ENCODE assay signal across 14 cellular contexts in genomic region chr4:152478456-152479237, GRCh38.
"Had no signal": no experiment of that assay in that cellular context is flagged by ENCODE, and none has a peak within 500 bp of the region (broad histone marks: within the 10 kb centered on the region; RNA-seq: fewer than 3 reads in every experiment).

No MANE protein-coding gene starts in this region.

- H3K4me3 ChIP-seq: ascending aorta, coronary artery, tibial nerve, uterus had no signal

- H3K27me3 Mint-ChIP-seq: activated T-helper 17 cell treated with anti-CD3 and anti-CD28 coated beads, Interleukin-2, amount 50 U/mL, for 72 hours; naive thymus-derived CD8-positive, alpha-beta T cell had no signal

- H3K4me1 ChIP-seq: uterus had no signal

- H3K9me3 Mint-ChIP-seq: activated T-helper 17 cell treated with anti-CD3 and anti-CD28 coated beads, Interleukin-2, amount 50 U/mL, for 72 hours had no signal

- H3K27me3 ChIP-seq: ascending aorta, neutrophil, tibial nerve, uterus had no signal

- H3K36me3 ChIP-seq: ascending aorta, neutrophil, tibial nerve, uterus had no signal

- H3K9me3 ChIP-seq: ascending aorta, neutrophil, tibial nerve, uterus had no signal

- ATAC-seq: activated T-helper 17 cell treated with anti-CD3 and anti-CD28 coated beads, Interleukin-2, amount 50 U/mL, for 72 hours; naive thymus-derived CD8-positive, alpha-beta T cell had no signal

- H3K4me3 Mint-ChIP-seq: activated naive CD4-positive, alpha-beta T cell treated with anti-CD3 and anti-CD28 coated beads for 36 hours; activated T-helper 17 cell treated with anti-CD3 and anti-CD28 coated beads, Interleukin-2, amount 50 U/mL, for 72 hours; naive thymus-derived CD8-positive, alpha-beta T cell had no signal

- H3K27ac Mint-ChIP-seq: activated naive CD4-positive, alpha-beta T cell treated with anti-CD3 and anti-CD28 coated beads for 36 hours; activated T-helper 17 cell treated with anti-CD3 and anti-CD28 coated beads, Interleukin-2, amount 50 U/mL, for 72 hours; naive thymus-derived CD8-positive, alpha-beta T cell had no signal

- H3K27ac ChIP-seq: ascending aorta, coronary artery, neutrophil, tibial nerve, uterus had no signal

- DNase-seq: activated CD4-positive, CD25-positive, alpha-beta regulatory T cell treated with anti-CD3 and anti-CD28 coated beads, Interleukin-2, amount 50 U/mL, for 72 hours; activated naive CD4-positive, alpha-beta T cell treated with anti-CD3 and anti-CD28 coated beads for 36 hours; activated T-cell treated with anti-CD3 and anti-CD28 coated beads for 4 hours; naive thymus-derived CD8-positive, alpha-beta T cell; posterior cingulate gyrus; small intestine; stimulated activated CD4-positive, alpha-beta T cell treated with anti-CD3 and anti-CD28 coated beads, Interleukin-4, amount 100 ng/mL, for 24 hours; stimulated activated naive CD4-positive, alpha-beta T cell; uterus had no signal
